ENCODE assay signal across 1 cellular context in genomic region chr19:4172861-4173473, GRCh38.
A peak's percentile ranks its signal among the peaks of the same experiment; 100 is the strongest.
TF ChIP-seq lines count a peak whose summit lies in the region.

No MANE protein-coding gene starts in this region.

TF ChIP-seq in HepG2, 621 proteins besides CTCF, POLR2A, EP300 and RAD21 (continued from another document and continues in another):
- peak; percentile 40; the same call in 1 of the 2 replicates for TF ChIP-seq ARID4A (CRISPR knock-in tag; IDR thresholded peaks at IDR 0.05; ENCODE audit: borderline replicate concordance)
- peak; percentile 89; the same call in 1 of the 2 replicates for TF ChIP-seq DNMT3B (CRISPR knock-in tag; conservative IDR thresholded peaks at IDR 0.05)
- TF ChIP-seq CSRNP2 (CRISPR knock-in tag; conservative IDR thresholded peaks at IDR 0.05; ENCODE audit: low read depth): no peak
- TF ChIP-seq ZNF234 (CRISPR knock-in tag; conservative IDR thresholded peaks at IDR 0.05): no peak
- 0 out of 2 replicates have a peak, but pooled peaks have one; percentile 46 for TF ChIP-seq ZBTB43 (CRISPR knock-in tag; conservative IDR thresholded peaks at IDR 0.05)
- TF ChIP-seq IKZF4 (CRISPR knock-in tag; IDR thresholded peaks at IDR 0.05; ENCODE audit: borderline replicate concordance, low read depth, not compliant biosample characterization): peak; percentile 53
- TF ChIP-seq MAF1 (CRISPR knock-in tag; IDR thresholded peaks at IDR 0.05; ENCODE audit: borderline replicate concordance): no peak
- TF ChIP-seq TEAD3 (CRISPR knock-in tag; optimal IDR thresholded peaks at IDR 0.05; ENCODE audit: borderline replicate concordance): peak; percentile 24
- TF ChIP-seq LCORL (IDR thresholded peaks at IDR 0.05): no peak
- TF ChIP-seq LCORL (CRISPR knock-in tag; IDR thresholded peaks at IDR 0.05): no peak
- peak; percentile 47; the same call in 1 of the 2 replicates for TF ChIP-seq ZNF530 (CRISPR knock-in tag; IDR thresholded peaks at IDR 0.05; ENCODE audit: low read depth)
- 0 out of 2 replicates have a peak, but pooled peaks have one; percentile 44 for TF ChIP-seq HNRNPL (IDR thresholded peaks at IDR 0.05; ENCODE audit: low read depth, low read length)
- TF ChIP-seq KAT8 (CRISPR knock-in tag; IDR thresholded peaks at IDR 0.05): no peak
- no peak for TF ChIP-seq GMEB2 (CRISPR knock-in tag; IDR thresholded peaks at IDR 0.05; ENCODE audit: low read depth)
- TF ChIP-seq ZNF317 (CRISPR knock-in tag; IDR thresholded peaks at IDR 0.05): 0 out of 2 replicates have a peak, but pooled peaks have one; percentile 25
- TF ChIP-seq SRSF4 (IDR thresholded peaks at IDR 0.05; ENCODE audit: low read depth, low read length, poor library complexity, severe bottlenecking): no peak
- TF ChIP-seq ZFP91 (CRISPR knock-in tag; IDR thresholded peaks at IDR 0.05; ENCODE audit: borderline replicate concordance): peak; percentile 31; the same call in 1 of the 2 replicates
- no peak for TF ChIP-seq ZNF549 (CRISPR knock-in tag; IDR thresholded peaks at IDR 0.05)
- TF ChIP-seq ZNF704 (CRISPR knock-in tag; IDR thresholded peaks at IDR 0.05; ENCODE audit: borderline replicate concordance): no peak
- peak; percentile 35; the same call in 1 of the 2 replicates for TF ChIP-seq ZNF574 (CRISPR knock-in tag; IDR thresholded peaks at IDR 0.05)
- TF ChIP-seq REL (CRISPR knock-in tag; conservative IDR thresholded peaks at IDR 0.05): no peak
- TF ChIP-seq ATF7-NPFF (CRISPR knock-in tag; IDR thresholded peaks at IDR 0.05; ENCODE audit: low read depth): peak; percentile 79
- TF ChIP-seq MAZ (IDR thresholded peaks at IDR 0.05; ENCODE audit: borderline replicate concordance, low read depth, low read length): peak; percentile 29; the same call in 1 of the 2 replicates
- TF ChIP-seq MAZ (CRISPR knock-in tag; IDR thresholded peaks at IDR 0.05; ENCODE audit: low read depth): peak; percentile 52; the same call in 1 of the 2 replicates
- TF ChIP-seq ZNF263 (CRISPR knock-in tag; IDR thresholded peaks at IDR 0.05): 0 out of 2 replicates have a peak, but pooled peaks have one; percentile 43
- TF ChIP-seq PPARG (CRISPR knock-in tag; conservative IDR thresholded peaks at IDR 0.05): 0 out of 2 replicates have a peak, but pooled peaks have one; percentile 27
- peak; percentile 71 for TF ChIP-seq MEF2D (CRISPR knock-in tag; IDR thresholded peaks at IDR 0.05)
- no peak for TF ChIP-seq ZSCAN25 (CRISPR knock-in tag; IDR thresholded peaks at IDR 0.05)
- 0 out of 2 replicates have a peak, but pooled peaks have one; percentile 61 for TF ChIP-seq KLF15 (CRISPR knock-in tag; IDR thresholded peaks at IDR 0.05; ENCODE audit: borderline replicate concordance)
- 0 out of 2 replicates have a peak, but pooled peaks have one; percentile 45 for TF ChIP-seq ZC3H13 (CRISPR knock-in tag; IDR thresholded peaks at IDR 0.05)
- TF ChIP-seq ZMAT3 (CRISPR knock-in tag; conservative IDR thresholded peaks at IDR 0.05): peak; percentile 57; the same call in 1 of the 2 replicates
- peak; percentile 45; the same call in 1 of the 2 replicates for TF ChIP-seq ZNF639 (CRISPR knock-in tag; conservative IDR thresholded peaks at IDR 0.05)
- TF ChIP-seq ZNF335 (CRISPR knock-in tag; IDR thresholded peaks at IDR 0.05): peak; percentile 62; the same call in 1 of the 2 replicates
- 0 out of 2 replicates have a peak, but pooled peaks have one; percentile 29 for TF ChIP-seq ELF3 (CRISPR knock-in tag; IDR thresholded peaks at IDR 0.05)
- TF ChIP-seq CBX5 (CRISPR knock-in tag; IDR thresholded peaks at IDR 0.05; ENCODE audit: borderline replicate concordance): peak; percentile 49; the same call in 1 of the 2 replicates
- peak; percentile 55 for TF ChIP-seq ARID5B (CRISPR knock-in tag; IDR thresholded peaks at IDR 0.05)
- no peak for TF ChIP-seq NFE2L1 (CRISPR knock-in tag; IDR thresholded peaks at IDR 0.05; ENCODE audit: borderline replicate concordance)
- TF ChIP-seq GABPB1 (CRISPR knock-in tag; IDR thresholded peaks at IDR 0.05): peak; percentile 61; the same call in 1 of the 2 replicates
- 0 out of 2 replicates have a peak, but pooled peaks have one; percentile 54 for TF ChIP-seq IRX3 (CRISPR knock-in tag; IDR thresholded peaks at IDR 0.05; ENCODE audit: borderline replicate concordance, low read depth)
